12 cellular contexts compared by ENCODE assay signal in the genomic region with DNA sequence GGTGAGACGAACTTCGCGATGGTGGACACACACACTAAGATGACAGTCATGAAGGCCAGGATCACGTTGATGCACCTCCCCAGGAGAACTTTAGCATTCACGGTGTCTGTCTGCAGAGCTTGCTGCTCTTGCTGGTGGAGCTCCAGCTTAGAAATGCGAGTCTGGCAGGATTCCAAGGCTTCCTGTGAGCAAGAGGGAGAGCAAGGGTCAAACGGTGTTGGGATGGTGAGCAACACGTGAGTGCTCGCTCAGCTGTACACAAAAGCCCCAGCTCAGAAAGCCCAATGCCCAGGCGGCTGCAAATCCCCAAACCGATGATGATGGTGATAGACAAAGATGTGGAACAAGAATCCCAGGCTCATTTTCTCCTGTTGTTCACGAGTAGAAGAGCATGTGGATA.
DNase-seq lines count a peak whose midpoint lies in the region; ATAC-seq and TF ChIP-seq lines count a peak whose summit lies in the region.
"Had no signal": no experiment of that assay in that cellular context is flagged by ENCODE, and none has a peak within 500 bp of the region (broad histone marks: within the 10 kb centered on the region; RNA-seq: fewer than 3 reads in every experiment).

No MANE protein-coding gene starts in this region.

- H3K9ac ChIP-seq in PC-3 (ENCODE audit: low read length) = no peak overlapping the region
- H3K9ac ChIP-seq in smooth muscle cell (ENCODE audit: low read depth) = no peak overlapping the region

- intact Hi-C loops in PC-3 (cut with micrococcal nuclease) = loop anchor here (2.0 kb wide), 1 partner anchor 15 kb away; no protein-coding TSS in a partner anchor
- intact Hi-C loops in sciatic nerve (cut with DNase I) = no loop called here

- H3F3A ChIP-seq in PC-3 (ENCODE audit: low read length, unreplicated experiment) (no peaks in the 10 kb centered on the region), smooth muscle cell (ENCODE audit: low read depth) (no peaks in the 10 kb centered on the region)

- no peaks in the 10 kb centered on the region for H3K27me3 ChIP-seq in PC-3 (ENCODE audit: low read length)
- H3K27me3 ChIP-seq in smooth muscle cell (ENCODE audit: low read depth) = no peaks in the 10 kb centered on the region
- H3K27me3 ChIP-seq: foreskin keratinocyte had no signal

- H3K4me3 ChIP-seq in PC-3 (ENCODE audit: low read length) (no peak overlapping the region), fibroblast of pulmonary artery (replicated peaks; ENCODE audit: low read depth, low read length) (no peak overlapping the region), smooth muscle cell (no peak overlapping the region)

- CTCF ChIA-PET in PC-3 (lab: Charles Lee) = interaction anchor here (0.6 kb wide), 1 partner anchor 527 kb away, joined by 6 read pairs; no protein-coding TSS in a partner anchor

- peaks cover 32% of the 10 kb centered on the region for H3K4me1 ChIP-seq in PC-3 (ENCODE audit: insufficient read depth, low read length)
- H3K4me1 ChIP-seq in smooth muscle cell (ENCODE audit: low read depth) = no peaks in the 10 kb centered on the region

- POLR2A ChIA-PET in PC-3 (lab: Charles Lee; ENCODE audit: unreplicated experiment) = no interaction called here

- H3K9me3 ChIP-seq in PC-3 (ENCODE audit: low read length) = no peaks in the 10 kb centered on the region
- H3K9me3 ChIP-seq in smooth muscle cell (replicated peaks; ENCODE audit: low read depth) = no peaks in the 10 kb centered on the region

- H3K27ac ChIP-seq in PC-3 (ENCODE audit: low read length) (peak overlapping the region; percentile 25), smooth muscle cell (ENCODE audit: low read depth) (no peak overlapping the region)
- H3K27ac ChIP-seq: 22Rv1, foreskin keratinocyte had no signal

- H3K36me3 ChIP-seq in PC-3 (ENCODE audit: low read depth, low read length) = peaks cover 6% of the 10 kb centered on the region
- H3K36me3 ChIP-seq in smooth muscle cell (ENCODE audit: low read depth) = no peaks in the 10 kb centered on the region

- H3K79me2 ChIP-seq in PC-3 (ENCODE audit: low read length) (no peaks in the 10 kb centered on the region), smooth muscle cell (ENCODE audit: low read depth) (no peaks in the 10 kb centered on the region)

- TF ChIP-seq CTCF in PC-3 (conservative IDR thresholded peaks at IDR 0.05; ENCODE audit: low read depth, low read length) (no peak), fibroblast of pulmonary artery (IDR thresholded peaks at IDR 0.05; ENCODE audit: low read length, missing control alignments) (no peak), smooth muscle cell (IDR thresholded peaks at IDR 0.05; ENCODE audit: borderline replicate concordance, insufficient read depth, poor library complexity, severe bottlenecking) (no peak)

- peak; percentile 4 for DNase-seq in DMS 273 (lab: John Stamatoyannopoulos, UW; ENCODE audit: unreplicated experiment)
- DNase-seq in DMS 273 treated with DMSO at 0.1 percent for 48 hours (lab: John Stamatoyannopoulos, UW) = no peak
- DNase-seq in PC-3 = peak; percentile 96
- DNase-seq in fibroblast of pulmonary artery (ENCODE audit: low read depth) = peak; percentile 92
- peak; percentile 69 for DNase-seq in sciatic nerve (ENCODE audit: low spot score)
- no peak for DNase-seq in smooth muscle cell (lab: John Stamatoyannopoulos, UW; ENCODE audit: unreplicated experiment)
- DNase-seq in activated T-cell treated with anti-CD3 and anti-CD28 coated beads for 4 hours = no peak
- no peak for DNase-seq in OCI-M1 (lab: John Stamatoyannopoulos, UW)
- DNase-seq: posterior cingulate gyrus, T-cell had no signal

- no TSS peak for BruUV-seq in PC-3 (replicated peaks; lab: Mats Ljungman, UMichigan)

- peak overlapping the region; percentile 56 for H3K4me2 ChIP-seq in PC-3 (ENCODE audit: low read length)
- H3K4me2 ChIP-seq in smooth muscle cell = no peak overlapping the region

- peak; percentile 59 for ATAC-seq in PC-3
- ATAC-seq in sciatic nerve = peak; percentile 61
- ATAC-seq: T-cell had no signal

- 0 out of 2 replicates have a peak overlapping the region, but pooled peaks have one; percentile 19 for H2AFZ ChIP-seq in PC-3 (ENCODE audit: low read length)
- H2AFZ ChIP-seq in smooth muscle cell (ENCODE audit: low read depth) = no peak overlapping the region

- H4K20me1 ChIP-seq in PC-3 (ENCODE audit: low read length) = no peaks in the 10 kb centered on the region
- H4K20me1 ChIP-seq in smooth muscle cell (ENCODE audit: low read depth) = no peaks in the 10 kb centered on the region

- no peaks in the 10 kb centered on the region for H3K9me2 ChIP-seq in PC-3 (replicated peaks; ENCODE audit: low read length)

- 72% methylated on average over 12 of the region's 12 CpGs for WGBS in smooth muscle cell (ENCODE audit: low lambda C conversion rate)

Comparison
In these comparisons a context has a peak if more than half of its experiments do, and no peak if none do; other contexts are left out.
1. DNase-seq: peak in DMS 273 (single experiment), PC-3 (single experiment), fibroblast of pulmonary artery (single experiment) and sciatic nerve (single experiment); none in DMS 273 treated with DMSO at 0.1 percent for 48 hours (single experiment), smooth muscle cell (single experiment), activated T-cell treated with anti-CD3 and anti-CD28 coated beads for 4 hours (single experiment) and OCI-M1 (single experiment).